ENCODE assay signal across 11 cellular contexts in genomic region chr6:78629154-78629721, GRCh38.
A peak's percentile ranks its signal among the peaks of the same experiment; 100 is the strongest.
DNase-seq lines count a peak whose midpoint lies in the region; ATAC-seq, FAIRE-seq and TF ChIP-seq lines count a peak whose summit lies in the region.
"Had no signal": no experiment of that assay in that cellular context is flagged by ENCODE, and none has a peak within 500 bp of the region (broad histone marks: within the 10 kb centered on the region; RNA-seq: fewer than 3 reads in every experiment).

No MANE protein-coding gene starts in this region.

- H3K4me3 ChIP-seq in AG09309 (ENCODE audit: control insufficient read depth, low read depth, low read length) (peak overlapping the region; percentile 42), Peyer's patch (peak overlapping the region in 2 of 4 donors; percentile 31 to 32), fibroblast of the aortic adventitia (ENCODE audit: low read depth, low read length) (peak overlapping the region; percentile 49), pancreas (peak overlapping the region; percentile 4 to 21 (median 14)), smooth muscle cell (no peak overlapping the region)

- no peak for TF ChIP-seq POLR2A in Peyer's patch (IDR thresholded peaks at IDR 0.05)

- H3K9me3 ChIP-seq in Peyer's patch, result no peaks in the 10 kb centered on the region
- H3K9me3 ChIP-seq in pancreas, result no peaks in the 10 kb centered on the region
- H3K9me3 ChIP-seq in smooth muscle cell (replicated peaks; ENCODE audit: low read depth), result no peaks in the 10 kb centered on the region

- WGBS in pancreas, 2 donors, result 16 to 23% methylated on average over 27 of the region's 27 CpGs
- 81% methylated on average over 27 of the region's 27 CpGs for WGBS in smooth muscle cell (ENCODE audit: low lambda C conversion rate)

- H3K36me3 ChIP-seq in Peyer's patch, result no peaks in the 10 kb centered on the region
- H3K36me3 ChIP-seq in pancreas, result no peaks in the 10 kb centered on the region
- no peaks in the 10 kb centered on the region for H3K36me3 ChIP-seq in smooth muscle cell (ENCODE audit: low read depth)

- H3K79me2 ChIP-seq in smooth muscle cell (ENCODE audit: low read depth), result no peaks in the 10 kb centered on the region

- peak in 3 of 4 donors; percentile 69 to 81 (median 76) for ATAC-seq in pancreas
- ATAC-seq in esophagus mucosa, result no peak
- ATAC-seq in HG02571 (IDR thresholded peaks at IDR 0.05; ENCODE audit: unreplicated experiment), result no peak

- H2AFZ ChIP-seq in smooth muscle cell (ENCODE audit: low read depth), result no peak overlapping the region

- FAIRE-seq in pancreas (lab: Jason Lieb, UNC), result no peak
- FAIRE-seq: frontal cortex had no signal

- H3K27me3 ChIP-seq in Peyer's patch, result no peaks in the 10 kb centered on the region
- H3K27me3 ChIP-seq in pancreas, result no peaks in the 10 kb centered on the region
- no peaks in the 10 kb centered on the region for H3K27me3 ChIP-seq in smooth muscle cell (ENCODE audit: low read depth)

- H3K4me2 ChIP-seq in smooth muscle cell, result no peak overlapping the region

- no peaks in the 10 kb centered on the region for H3K4me1 ChIP-seq in Peyer's patch
- H3K4me1 ChIP-seq in pancreas, result no peaks in the 10 kb centered on the region
- H3K4me1 ChIP-seq in smooth muscle cell (ENCODE audit: low read depth), result no peaks in the 10 kb centered on the region

- H3K27ac ChIP-seq in Peyer's patch (no peak overlapping the region), pancreas (no peak overlapping the region), smooth muscle cell (ENCODE audit: low read depth) (no peak overlapping the region)

- DNase-seq in AG09309 (ENCODE audit: low read depth), result no peak
- peak in 2 of 3 donors; percentile 42 to 52 for DNase-seq in Peyer's patch
- DNase-seq in fibroblast of the aortic adventitia (ENCODE audit: low read depth), result peak; percentile 32
- peak in 4 of 6 donors; percentile 12 to 55 (median 34) for DNase-seq in pancreas
- DNase-seq in smooth muscle cell (lab: John Stamatoyannopoulos, UW; ENCODE audit: unreplicated experiment), result no peak
- no peak for DNase-seq in HPDE6-E6E7 (ENCODE audit: extremely low spot score)
- DNase-seq: activated T-cell treated with anti-CD3 and anti-CD28 coated beads, Interleukin-2, amount 50 U/mL, for 24 hours; DND-41 had no signal

- H3F3A ChIP-seq in smooth muscle cell (ENCODE audit: low read depth), result no peaks in the 10 kb centered on the region

- H4K20me1 ChIP-seq in smooth muscle cell (ENCODE audit: low read depth), result no peaks in the 10 kb centered on the region

- intact Hi-C loops in pancreas (cut with DNase I), result no loop called here

- TF ChIP-seq CTCF in AG09309 (IDR thresholded peaks at IDR 0.05; ENCODE audit: control insufficient read depth, insufficient read depth, low read depth, low read length, missing control alignments) (no peak), Peyer's patch (IDR thresholded peaks at IDR 0.05) (no peak), fibroblast of the aortic adventitia (IDR thresholded peaks at IDR 0.05; ENCODE audit: insufficient read depth, low read length) (no peak), pancreas (IDR thresholded peaks at IDR 0.05) (no peak), smooth muscle cell (IDR thresholded peaks at IDR 0.05; ENCODE audit: borderline replicate concordance, insufficient read depth, poor library complexity, severe bottlenecking) (no peak)

- H3K9ac ChIP-seq in smooth muscle cell (ENCODE audit: low read depth), result no peak overlapping the region

Comparison
In these comparisons a context has a peak if more than half of its experiments do, and no peak if none do; other contexts are left out.
1. DNase-seq: peak in Peyer's patch (2 of 3), fibroblast of the aortic adventitia (single experiment) and pancreas (4 of 6); none in AG09309 (single experiment), smooth muscle cell (single experiment) and HPDE6-E6E7 (single experiment).
2. ATAC-seq: peak in pancreas (3 of 4); none in esophagus mucosa (single experiment) and HG02571 (single experiment).